11 cellular contexts compared by ENCODE assay signal in the genomic region with DNA sequence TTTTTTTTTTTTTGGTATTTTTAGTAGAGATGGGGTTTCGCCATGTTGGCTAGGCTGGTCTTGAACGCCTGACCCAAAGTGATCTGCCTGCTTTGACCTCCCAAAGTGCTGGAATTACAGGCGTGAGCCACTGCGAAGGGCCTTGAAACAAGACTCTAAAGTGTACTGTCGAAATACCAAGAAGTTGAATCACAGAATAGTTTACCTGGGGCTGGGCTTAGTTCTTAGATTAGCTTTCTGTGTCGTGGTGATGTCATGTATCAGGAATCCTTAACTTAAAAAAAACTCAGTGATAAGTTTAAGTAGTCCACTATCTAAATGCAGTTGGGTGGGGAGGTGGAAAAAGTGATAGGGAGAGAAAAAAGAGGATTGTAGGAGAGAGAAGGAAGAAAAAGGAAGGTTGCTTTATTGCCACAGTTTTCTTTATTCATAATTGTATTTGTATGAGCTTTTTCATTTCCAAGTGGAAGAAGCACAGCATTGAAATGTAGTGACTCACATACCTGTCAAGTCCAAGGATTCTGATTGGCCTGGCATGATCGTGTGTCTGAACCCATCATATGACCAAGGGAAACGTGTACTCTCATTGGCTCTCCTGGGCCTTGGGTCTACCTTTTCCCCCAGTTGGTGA. TPM values are rescaled to one million over a fixed set of nuclear protein-coding genes. Genes with fewer than 3 reads are reported as not detected.
DNase-seq lines count a peak whose midpoint lies in the region; ATAC-seq and TF ChIP-seq lines count a peak whose summit lies in the region.
"Had no signal": no experiment of that assay in that cellular context is flagged by ENCODE, and none has a peak within 500 bp of the region (broad histone marks: within the 10 kb centered on the region; RNA-seq: fewer than 3 reads in every experiment).

No MANE protein-coding gene starts in this region.

- H3K27ac Mint-ChIP-seq in MCF 10A (ENCODE audit: low read depth, unreplicated experiment), result peak overlapping the region; percentile 82
- peak overlapping the region; percentile 93 for H3K27ac Mint-ChIP-seq in type B pancreatic cell
- H3K27ac Mint-ChIP-seq: activated T-cell treated with anti-CD3 and anti-CD28 coated beads, Interleukin-2, amount 50 U/mL, for 72 hours; B cell had no signal

- H3K27ac ChIP-seq in breast epithelium (no peak overlapping the region), adrenal gland (peak overlapping the region; percentile 61 to 80 (median 74))

- CTCF ChIA-PET in MCF 10A (lab: Yijun Ruan, JAX), result interaction anchor here (0.6 kb wide), 1 partner anchor 21 kb away, joined by 4 read pairs; no protein-coding TSS in a partner anchor

- H3K36me3 ChIP-seq in breast epithelium (no peaks in the 10 kb centered on the region), adrenal gland (replicated peaks in 1 of 2) (no peaks in the 10 kb centered on the region)

- POLR2A ChIA-PET in MCF 10A (lab: Yijun Ruan, JAX), result interaction anchor here (0.6 to 2.1 kb wide), 11 partner anchors 8 to 1218 kb away, joined by 3 to 26 read pairs (median 5); partner anchors contain the start of genes CRYZL1, DONSON and ITSN1

- DNase-seq in MCF 10A (ENCODE audit: unreplicated experiment) (peak; percentile 81), breast epithelium (ENCODE audit: low spot score in 2 of 2) (no peak), adrenal gland (peak in 6 of 7 donors; percentile 54 to 82 (median 74)), iris pigment epithelial cell (ENCODE audit: low read depth) (peak; percentile 97), type B pancreatic cell (ENCODE audit: extremely low spot score, unreplicated experiment) (no peak), NCI-H748 (lab: John Stamatoyannopoulos, UW; ENCODE audit: unreplicated experiment) (no peak)
- DNase-seq: activated T-cell treated with anti-CD3 and anti-CD28 coated beads, Interleukin-2, amount 50 U/mL, for 72 hours; NK-92 treated with Interleukin-12 subunit alpha and Interleukin-12 subunit beta, amount 100 ng/mL, for 24 hours had no signal

- H3K9me3 Mint-ChIP-seq in MCF 10A (ENCODE audit: unreplicated experiment), result no peaks in the 10 kb centered on the region
- peaks cover 7% of the 10 kb centered on the region for H3K9me3 Mint-ChIP-seq in type B pancreatic cell
- H3K9me3 Mint-ChIP-seq: activated T-cell treated with anti-CD3 and anti-CD28 coated beads, Interleukin-2, amount 50 U/mL, for 72 hours had no signal

- H3K4me1 Mint-ChIP-seq in MCF 10A (ENCODE audit: insufficient read depth, unreplicated experiment), result peaks cover 28% of the 10 kb centered on the region
- H3K4me1 Mint-ChIP-seq in type B pancreatic cell (ENCODE audit: unreplicated experiment), result peaks cover 40% of the 10 kb centered on the region
- H3K4me1 Mint-ChIP-seq: B cell had no signal

- no peaks in the 10 kb centered on the region for H3K36me3 Mint-ChIP-seq in MCF 10A (ENCODE audit: insufficient read depth, unreplicated experiment)
- peaks cover 32% of the 10 kb centered on the region for H3K36me3 Mint-ChIP-seq in type B pancreatic cell

- H3K4me3 Mint-ChIP-seq in MCF 10A (ENCODE audit: unreplicated experiment) (peak overlapping the region; percentile 24), type B pancreatic cell (peak overlapping the region; percentile 46)
- H3K4me3 Mint-ChIP-seq: activated T-cell treated with anti-CD3 and anti-CD28 coated beads, Interleukin-2, amount 50 U/mL, for 72 hours; B cell had no signal

- no peaks in the 10 kb centered on the region for H3K27me3 Mint-ChIP-seq in MCF 10A (ENCODE audit: insufficient read depth, unreplicated experiment)
- no peaks in the 10 kb centered on the region for H3K27me3 Mint-ChIP-seq in type B pancreatic cell

- no TSS peak for BruUV-seq in MCF 10A (replicated peaks; lab: Mats Ljungman, UMichigan)

- TF ChIP-seq POLR2A in breast epithelium (IDR thresholded peaks at IDR 0.05) (no peak), adrenal gland (IDR thresholded peaks at IDR 0.05) (no peak)

- H3K9me3 ChIP-seq in breast epithelium (no peaks in the 10 kb centered on the region), adrenal gland (replicated peaks in 1 of 3) (no peaks in the 10 kb centered on the region)

- intact Hi-C loops in MCF 10A (cut with micrococcal nuclease) (loop anchor here (5.0 kb wide), 1 partner anchor 147 kb away; no protein-coding TSS in a partner anchor), breast epithelium (cut with DNase I; ENCODE audit: low total_unique reads) (no loop called here), adrenal gland (cut with DNase I) (loop anchor here in 1 of 2 donors (5.0 to 10.0 kb wide), 2 partner anchors 52 to 169 kb away; no protein-coding TSS in a partner anchor)

- 44 to 51% (median 48%) methylated on average over 8 of the region's 8 CpGs for WGBS in adrenal gland, 4 donors

- TF ChIP-seq CTCF in MCF 10A (IDR thresholded peaks at IDR 0.05; ENCODE audit: unreplicated experiment), result no peak
- TF ChIP-seq CTCF in breast epithelium (IDR thresholded peaks at IDR 0.05), result no peak
- peak in 2 of 6 experiments; percentile 4 to 17 for TF ChIP-seq CTCF in adrenal gland (IDR thresholded peaks at IDR 0.05)
- no peak for TF ChIP-seq CTCF in type B pancreatic cell (conservative IDR thresholded peaks at IDR 0.05)

- ATAC-seq in GM19328 (IDR thresholded peaks at IDR 0.05; ENCODE audit: unreplicated experiment) (no peak), HG03280 (IDR thresholded peaks at IDR 0.05; ENCODE audit: unreplicated experiment) (no peak)
- ATAC-seq: activated T-cell treated with anti-CD3 and anti-CD28 coated beads, Interleukin-2, amount 50 U/mL, for 72 hours had no signal

- H3K4me1 ChIP-seq in breast epithelium, result no peaks in the 10 kb centered on the region
- H3K4me1 ChIP-seq in adrenal gland (replicated peaks in 1 of 2), result peaks cover 44 to 68% of the 10 kb centered on the region in 2 donors

- H3K27me3 ChIP-seq in breast epithelium (no peaks in the 10 kb centered on the region), adrenal gland (no peaks in the 10 kb centered on the region)

- H3K4me3 ChIP-seq in breast epithelium (no peak overlapping the region), adrenal gland (no peak overlapping the region)

RNA-seq across cellular contexts. Expression of gene ITSN1, which starts 13.4 kb away (rescaled TPM):
- total RNA-seq in MCF 10A (2022), result 41.1 and 42.6 TPM in 2 replicates
- total RNA-seq in breast epithelium, result 100 to 1,000 TPM in 1 of 3 donors, 10 to 100 TPM in 2; 39.5 to 113 (median 58.3) TPM
- 10 to 100 TPM; 31.6 to 60.5 (median 42.4) TPM for total RNA-seq in adrenal gland
- 10 to 100 TPM; 20.0 to 39.7 (median 34.7) TPM for polyA plus RNA-seq in adrenal gland
- total RNA-seq in type B pancreatic cell (ENCODE audit: low replicate concordance), result 44.7 and 89.1 TPM in 2 replicates

RNA-seq across cellular contexts. Expression of gene CRYZL1, which starts 14.2 kb away (rescaled TPM):
- total RNA-seq in MCF 10A (2022) (35.2 and 40.0 TPM in 2 replicates), breast epithelium (10 to 100 TPM; 24.9 to 49.4 (median 47.6) TPM), adrenal gland (10 to 100 TPM; 14.0 to 37.4 (median 25.2) TPM), type B pancreatic cell (ENCODE audit: low replicate concordance) (36.8 and 50.4 TPM in 2 replicates)
- 10 to 100 TPM; 35.8 to 69.5 (median 39.0) TPM for polyA plus RNA-seq in adrenal gland

Comparison
In these comparisons a context has a peak if more than half of its experiments do, and no peak if none do; other contexts are left out.
1. DNase-seq: peak in MCF 10A (single experiment), adrenal gland (6 of 7) and iris pigment epithelial cell (single experiment); none in breast epithelium (0 of 2), type B pancreatic cell (single experiment) and NCI-H748 (single experiment).
2. H3K27ac ChIP-seq: peak in adrenal gland (5 of 5); none in breast epithelium (0 of 2).